ENCODE assay signal across 17 cellular contexts in the genomic region with DNA sequence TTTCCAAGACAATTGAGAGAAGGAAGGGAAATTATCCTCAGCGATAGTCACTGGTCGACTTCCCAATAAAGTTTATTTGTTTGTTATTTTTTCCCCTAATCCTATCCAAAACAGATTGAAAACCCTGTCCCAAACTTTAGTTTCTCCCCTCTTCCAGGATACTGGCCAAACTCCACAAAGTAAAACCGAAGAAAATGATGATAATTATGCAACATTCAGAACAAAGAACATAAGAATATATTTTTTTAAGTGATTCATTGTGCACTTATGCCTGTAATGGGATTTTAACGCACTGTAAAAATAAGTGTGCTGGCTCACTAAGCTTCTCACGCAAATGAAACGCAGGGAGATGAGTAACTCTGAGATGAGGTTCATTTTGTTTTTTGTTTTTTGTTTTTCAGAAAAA. TPM values are rescaled to one million over a fixed set of nuclear protein-coding genes. Genes with fewer than 3 reads are reported as not detected.
DNase-seq lines count a peak whose midpoint lies in the region; ATAC-seq and TF ChIP-seq lines count a peak whose summit lies in the region.
"Had no signal": no experiment of that assay in that cellular context is flagged by ENCODE, and none has a peak within 500 bp of the region (broad histone marks: within the 10 kb centered on the region; RNA-seq: fewer than 3 reads in every experiment).

No MANE protein-coding gene starts in this region.

- no peaks in the 10 kb centered on the region for H3K36me3 Mint-ChIP-seq in Calu3 (ENCODE audit: insufficient read depth, unreplicated experiment)
- H3K36me3 Mint-ChIP-seq: activated naive CD8-positive, alpha-beta T cell; stimulated activated effector memory CD8-positive, alpha-beta T cell treated with anti-CD3 and anti-CD28 coated beads, Interleukin-12 subunit alpha, Interleukin-12 subunit beta, amount 100 ng/mL, for 72 hours had no signal

- no peak overlapping the region for H3K27ac ChIP-seq in mammary epithelial cell (ENCODE audit: insufficient read depth, low read depth, low read length)
- H3K27ac ChIP-seq: BLaER1 treated with 17β-estradiol and CSF1 and Interleukin-3, amounts not matched to agents 10 nM and 100 nM; VCaP had no signal

- intact Hi-C loops in mammary epithelial cell (cut with micrococcal nuclease), result no loop called here
- intact Hi-C loops in Calu3 (cut with micrococcal nuclease; ENCODE audit: unreplicated experiment), result no loop called here

- CTCF ChIA-PET in mammary epithelial cell (lab: Charles Lee; ENCODE audit: low non-redundant PET) (interaction anchor here (1.0 kb wide), 1 partner anchor 83 kb away, joined by 3 read pairs; no protein-coding TSS in a partner anchor), GM10248 (lab: Yijun Ruan, JAX) (no interaction called here), Calu3 (lab: Charles Lee) (no interaction called here)

- H3K9me3 Mint-ChIP-seq in Calu3 (ENCODE audit: low read depth, unreplicated experiment), result no peaks in the 10 kb centered on the region
- H3K9me3 Mint-ChIP-seq: stimulated activated effector memory CD8-positive, alpha-beta T cell treated with anti-CD3 and anti-CD28 coated beads, Interleukin-12 subunit alpha, Interleukin-12 subunit beta, amount 100 ng/mL, for 72 hours had no signal

- TF ChIP-seq CTCF in mammary epithelial cell (conservative IDR thresholded peaks at IDR 0.05 in 1 of 2, IDR thresholded peaks at IDR 0.05 in 1 of 2; ENCODE audit: extremely low read depth in 1 of 2, insufficient read depth in 1 of 2, low read depth in 1 of 2, low read length in 2 of 2) (no peak), GM10248 (IDR thresholded peaks at IDR 0.05; ENCODE audit: control extremely low read depth, extremely low read depth, low read depth, missing control alignments) (no peak), Calu3 (IDR thresholded peaks at IDR 0.05; ENCODE audit: unreplicated experiment) (no peak)

- BruUV-seq in mammary epithelial cell (replicated peaks; lab: Mats Ljungman, UMichigan) (no TSS peak), Calu3 (replicated peaks; lab: Mats Ljungman, UMichigan) (no TSS peak)

- H3K79me2 ChIP-seq in mammary epithelial cell (ENCODE audit: insufficient read depth, low read length), result no peaks in the 10 kb centered on the region

- no peaks in the 10 kb centered on the region for H3K4me1 Mint-ChIP-seq in Calu3 (ENCODE audit: low read depth, unreplicated experiment)
- H3K4me1 Mint-ChIP-seq: stimulated activated effector memory CD8-positive, alpha-beta T cell treated with anti-CD3 and anti-CD28 coated beads, Interleukin-12 subunit alpha, Interleukin-12 subunit beta, amount 100 ng/mL, for 72 hours had no signal

- peaks cover 16% of the 10 kb centered on the region for H3K27me3 ChIP-seq in mammary epithelial cell (ENCODE audit: insufficient read depth, low read length)

- H2AFZ ChIP-seq in mammary epithelial cell (ENCODE audit: low read depth, low read length), result no peak overlapping the region

- H3K4me1 ChIP-seq in mammary epithelial cell (ENCODE audit: insufficient read depth, low read length), result no peaks in the 10 kb centered on the region

- no peak overlapping the region for H3K9ac ChIP-seq in mammary epithelial cell (ENCODE audit: insufficient read depth, low read length)
- H3K9ac ChIP-seq: BLaER1 treated with 17β-estradiol and CSF1 and Interleukin-3, amounts not matched to agents 10 nM and 100 nM had no signal

- no peak overlapping the region for H3K4me2 ChIP-seq in mammary epithelial cell (ENCODE audit: insufficient read depth, low read depth, low read length)

- H3K4me3 ChIP-seq in mammary epithelial cell (replicated peaks in 1 of 3; ENCODE audit: insufficient read depth in 1 of 3, low read depth in 2 of 3, low read length in 3 of 3), result no peak overlapping the region
- H3K4me3 ChIP-seq: BLaER1 treated with 17β-estradiol and CSF1 and Interleukin-3, amounts not matched to agents 10 nM and 100 nM; lung had no signal

- POLR2A ChIA-PET in GM10248 (lab: Yijun Ruan, JAX), result no interaction called here

- DNase-seq in AG08396 (ENCODE audit: low spot score) (peak; percentile 68), HT1080 (ENCODE audit: low read depth) (peak; percentile 67), mammary epithelial cell (peak; percentile 24), kidney glomerular epithelial cell (lab: John Stamatoyannopoulos, UW) (peak; percentile 81), GM19238 (ENCODE audit: insufficient read length, low spot score) (no peak), GM10248 (ENCODE audit: extremely low spot score) (no peak), Calu3 (no peak)
- DNase-seq: effector CD8-positive, alpha-beta T cell; NCI-H1694; NCI-H774; nucleus accumbens had no signal

- H4K20me1 ChIP-seq in mammary epithelial cell (ENCODE audit: insufficient read depth, low read length), result no peaks in the 10 kb centered on the region

- H3K36me3 ChIP-seq in mammary epithelial cell (ENCODE audit: insufficient read depth, low read length), result no peaks in the 10 kb centered on the region
- H3K36me3 ChIP-seq: BLaER1 treated with 17β-estradiol and CSF1 and Interleukin-3, amounts not matched to agents 10 nM and 100 nM had no signal

- H3K27me3 Mint-ChIP-seq in Calu3 (ENCODE audit: unreplicated experiment), result peaks cover 93% of the 10 kb centered on the region

- no peak for ATAC-seq in GM18907 (IDR thresholded peaks at IDR 0.05; ENCODE audit: unreplicated experiment)
- ATAC-seq: stimulated activated effector memory CD8-positive, alpha-beta T cell treated with anti-CD3 and anti-CD28 coated beads, Interleukin-12 subunit alpha, Interleukin-12 subunit beta, amount 100 ng/mL, for 72 hours had no signal

- 63% methylated on average over 6 of the region's 6 CpGs for WGBS in mammary epithelial cell (ENCODE audit: low coverage, missing lambda C conversion rate)

- in situ Hi-C loops in mammary epithelial cell (cut with MboI; ENCODE audit: low sequenced_read_pairs in 2 of 2), result no loop called here

- no peak overlapping the region for H3K4me3 Mint-ChIP-seq in Calu3 (ENCODE audit: low read depth, unreplicated experiment)
- H3K4me3 Mint-ChIP-seq: activated naive CD8-positive, alpha-beta T cell; stimulated activated effector memory CD8-positive, alpha-beta T cell treated with anti-CD3 and anti-CD28 coated beads, Interleukin-12 subunit alpha, Interleukin-12 subunit beta, amount 100 ng/mL, for 72 hours had no signal

- no peaks in the 10 kb centered on the region for H3K9me3 ChIP-seq in mammary epithelial cell (replicated peaks; ENCODE audit: insufficient read depth, low read length)
- H3K9me3 ChIP-seq: BLaER1 treated with 17β-estradiol and CSF1 and Interleukin-3, amounts not matched to agents 10 nM and 100 nM had no signal

- dilution Hi-C loops in mammary epithelial cell (cut with HindIII; ENCODE audit: low sequenced_read_pairs), result loop anchor here (10.0 kb wide), 1 partner anchor 272 kb away; no protein-coding TSS in a partner anchor

- H3K27ac Mint-ChIP-seq in Calu3 (ENCODE audit: unreplicated experiment), result no peak overlapping the region
- H3K27ac Mint-ChIP-seq: activated naive CD8-positive, alpha-beta T cell; stimulated activated effector memory CD8-positive, alpha-beta T cell treated with anti-CD3 and anti-CD28 coated beads, Interleukin-12 subunit alpha, Interleukin-12 subunit beta, amount 100 ng/mL, for 72 hours had no signal

RNA-seq across cellular contexts. Expression of a gene that starts 6.0 kb away (rescaled TPM):
- total RNA-seq in HT1080 (2014; rRNA removed; shearing (Covaris generic)), result 0.20 and 0.71 TPM in 2 replicates
- polyA plus RNA-seq in HT1080 (2015; cell fraction: cytosol; rRNA removed), result 1.7 and 1.9 TPM in 2 replicates
- 1.6 and 2.6 TPM in 2 replicates for polyA plus RNA-seq in HT1080 (2015; cell fraction: nucleus; rRNA removed)
- total RNA-seq in mammary epithelial cell (not detected), Calu3 (2022) (not detected in 2 replicates)
- not detected for polyA plus RNA-seq in mammary epithelial cell
- not detected for polyA minus RNA-seq in mammary epithelial cell

Comparison
In these comparisons a context has a peak if more than half of its experiments do, and no peak if none do; other contexts are left out.
1. DNase-seq: peak in AG08396 (single experiment), HT1080 (single experiment), mammary epithelial cell (single experiment) and kidney glomerular epithelial cell (single experiment); none in GM19238 (single experiment), GM10248 (single experiment) and Calu3 (single experiment).